In the genomic region with DNA sequence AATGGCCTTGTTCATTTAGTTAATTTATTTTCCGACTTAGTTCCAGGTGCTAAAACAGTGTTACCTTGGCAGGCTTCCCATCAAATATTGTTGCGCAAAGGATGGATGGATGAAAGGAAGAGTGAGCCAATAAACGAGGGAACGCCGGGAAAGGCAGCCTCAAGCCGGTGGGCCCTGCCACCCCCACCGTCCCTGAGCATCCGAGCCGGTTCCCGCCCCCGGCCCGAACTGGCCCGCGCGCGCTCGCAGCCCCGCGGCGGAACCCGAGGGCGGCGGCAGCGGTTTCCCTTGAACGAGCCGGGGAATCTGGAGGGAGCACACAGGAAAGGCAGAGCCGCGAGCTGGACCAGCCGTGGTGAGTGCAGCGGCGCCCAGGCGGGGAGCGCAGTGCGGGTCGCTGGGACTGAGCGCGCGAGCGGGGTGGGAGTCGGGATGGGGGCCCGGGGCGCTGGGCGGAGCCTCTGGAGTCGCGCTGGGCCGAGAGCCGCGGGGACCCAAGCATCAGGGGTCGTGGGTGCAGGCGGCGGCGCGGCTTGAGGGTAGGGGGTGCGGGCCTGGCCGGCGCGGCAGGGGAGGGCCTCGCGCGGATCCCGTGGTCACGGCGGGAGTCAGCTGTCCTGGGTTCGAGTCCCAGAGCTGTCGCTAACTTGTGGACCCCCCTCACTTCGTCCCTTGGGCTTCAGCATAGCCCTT, we compare ENCODE assay signal across 1 cellular context.
A peak's percentile ranks its signal among the peaks of the same experiment; 100 is the strongest.
TF ChIP-seq lines count a peak whose summit lies in the region.

A gene with protein sequence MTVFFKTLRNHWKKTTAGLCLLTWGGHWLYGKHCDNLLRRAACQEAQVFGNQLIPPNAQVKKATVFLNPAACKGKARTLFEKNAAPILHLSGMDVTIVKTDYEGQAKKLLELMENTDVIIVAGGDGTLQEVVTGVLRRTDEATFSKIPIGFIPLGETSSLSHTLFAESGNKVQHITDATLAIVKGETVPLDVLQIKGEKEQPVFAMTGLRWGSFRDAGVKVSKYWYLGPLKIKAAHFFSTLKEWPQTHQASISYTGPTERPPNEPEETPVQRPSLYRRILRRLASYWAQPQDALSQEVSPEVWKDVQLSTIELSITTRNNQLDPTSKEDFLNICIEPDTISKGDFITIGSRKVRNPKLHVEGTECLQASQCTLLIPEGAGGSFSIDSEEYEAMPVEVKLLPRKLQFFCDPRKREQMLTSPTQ (plus strand): TSS at position 331 of the 693 bp plus-strand sequence. CDS start 4,057 bp downstream, outside the sequence.

TF ChIP-seq in K562, 482 proteins besides CTCF, POLR2A, EP300 and RAD21 (continued from another document and continues in another):
- TF ChIP-seq, protein P1, sequence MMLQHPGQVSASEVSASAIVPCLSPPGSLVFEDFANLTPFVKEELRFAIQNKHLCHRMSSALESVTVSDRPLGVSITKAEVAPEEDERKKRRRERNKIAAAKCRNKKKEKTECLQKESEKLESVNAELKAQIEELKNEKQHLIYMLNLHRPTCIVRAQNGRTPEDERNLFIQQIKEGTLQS (IDR thresholded peaks at IDR 0.05): no peak
- TF ChIP-seq, protein P1 (CRISPR knock-in tag; conservative IDR thresholded peaks at IDR 0.05): peak; percentile 93
- no peak for TF ChIP-seq HMG20B (CRISPR knock-in tag; IDR thresholded peaks at IDR 0.05)
- no peak for TF ChIP-seq ZNF583 (CRISPR knock-in tag; IDR thresholded peaks at IDR 0.05)
- TF ChIP-seq ZNF133 (CRISPR knock-in tag; IDR thresholded peaks at IDR 0.05): no peak
- peak; percentile 32; the same call in 1 of the 2 replicates for TF ChIP-seq FOXM1 (IDR thresholded peaks at IDR 0.05; ENCODE audit: low read depth)
- TF ChIP-seq FOXM1 (CRISPR knock-in tag; IDR thresholded peaks at IDR 0.05; ENCODE audit: low read depth): peak; percentile 96
- TF ChIP-seq, protein P2, sequence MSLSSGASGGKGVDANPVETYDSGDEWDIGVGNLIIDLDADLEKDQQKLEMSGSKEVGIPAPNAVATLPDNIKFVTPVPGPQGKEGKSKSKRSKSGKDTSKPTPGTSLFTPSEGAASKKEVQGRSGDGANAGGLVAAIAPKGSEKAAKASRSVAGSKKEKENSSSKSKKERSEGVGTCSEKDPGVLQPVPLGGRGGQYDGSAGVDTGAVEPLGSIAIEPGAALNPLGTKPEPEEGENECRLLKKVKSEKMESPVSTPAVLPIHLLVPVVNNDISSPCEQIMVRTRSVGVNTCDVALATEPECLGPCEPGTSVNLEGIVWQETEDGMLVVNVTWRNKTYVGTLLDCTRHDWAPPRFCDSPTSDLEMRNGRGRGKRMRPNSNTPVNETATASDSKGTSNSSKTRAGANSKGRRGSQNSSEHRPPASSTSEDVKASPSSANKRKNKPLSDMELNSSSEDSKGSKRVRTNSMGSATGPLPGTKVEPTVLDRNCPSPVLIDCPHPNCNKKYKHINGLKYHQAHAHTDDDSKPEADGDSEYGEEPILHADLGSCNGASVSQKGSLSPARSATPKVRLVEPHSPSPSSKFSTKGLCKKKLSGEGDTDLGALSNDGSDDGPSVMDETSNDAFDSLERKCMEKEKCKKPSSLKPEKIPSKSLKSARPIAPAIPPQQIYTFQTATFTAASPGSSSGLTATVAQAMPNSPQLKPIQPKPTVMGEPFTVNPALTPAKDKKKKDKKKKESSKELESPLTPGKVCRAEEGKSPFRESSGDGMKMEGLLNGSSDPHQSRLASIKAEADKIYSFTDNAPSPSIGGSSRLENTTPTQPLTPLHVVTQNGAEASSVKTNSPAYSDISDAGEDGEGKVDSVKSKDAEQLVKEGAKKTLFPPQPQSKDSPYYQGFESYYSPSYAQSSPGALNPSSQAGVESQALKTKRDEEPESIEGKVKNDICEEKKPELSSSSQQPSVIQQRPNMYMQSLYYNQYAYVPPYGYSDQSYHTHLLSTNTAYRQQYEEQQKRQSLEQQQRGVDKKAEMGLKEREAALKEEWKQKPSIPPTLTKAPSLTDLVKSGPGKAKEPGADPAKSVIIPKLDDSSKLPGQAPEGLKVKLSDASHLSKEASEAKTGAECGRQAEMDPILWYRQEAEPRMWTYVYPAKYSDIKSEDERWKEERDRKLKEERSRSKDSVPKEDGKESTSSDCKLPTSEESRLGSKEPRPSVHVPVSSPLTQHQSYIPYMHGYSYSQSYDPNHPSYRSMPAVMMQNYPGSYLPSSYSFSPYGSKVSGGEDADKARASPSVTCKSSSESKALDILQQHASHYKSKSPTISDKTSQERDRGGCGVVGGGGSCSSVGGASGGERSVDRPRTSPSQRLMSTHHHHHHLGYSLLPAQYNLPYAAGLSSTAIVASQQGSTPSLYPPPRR (CRISPR knock-in tag; IDR thresholded peaks at IDR 0.05; ENCODE audit: borderline replicate concordance): 0 out of 2 replicates have a peak, but pooled peaks have one; percentile 78
- TF ChIP-seq ZC3H11A (IDR thresholded peaks at IDR 0.05; ENCODE audit: low read depth, low read length): peak; percentile 94
- TF ChIP-seq CEBPG (CRISPR knock-in tag; IDR thresholded peaks at IDR 0.05): peak; percentile 68; the same call in 1 of the 2 replicates
- TF ChIP-seq CEBPG (tag; conservative IDR thresholded peaks at IDR 0.05 in 1 of 2, IDR thresholded peaks at IDR 0.05 in 1 of 2): peak; percentile 70 to 99; a peak in 3 of 4 replicates
- TF ChIP-seq BRD4 (IDR thresholded peaks at IDR 0.05): peak; percentile 88; the same call in 1 of the 2 replicates
- TF ChIP-seq ZNF3 (CRISPR knock-in tag; IDR thresholded peaks at IDR 0.05): no peak
- peak; percentile 87; the same call in 1 of the 2 replicates for TF ChIP-seq ZNF830 (CRISPR knock-in tag; IDR thresholded peaks at IDR 0.05)
- TF ChIP-seq RB1 (IDR thresholded peaks at IDR 0.05; ENCODE audit: low read depth): peak; percentile 99
- peak in 1 of 2 experiments; percentile 20; a peak in 1 of 4 replicates for TF ChIP-seq CSDE1 (IDR thresholded peaks at IDR 0.05)
- TF ChIP-seq, protein P3, sequence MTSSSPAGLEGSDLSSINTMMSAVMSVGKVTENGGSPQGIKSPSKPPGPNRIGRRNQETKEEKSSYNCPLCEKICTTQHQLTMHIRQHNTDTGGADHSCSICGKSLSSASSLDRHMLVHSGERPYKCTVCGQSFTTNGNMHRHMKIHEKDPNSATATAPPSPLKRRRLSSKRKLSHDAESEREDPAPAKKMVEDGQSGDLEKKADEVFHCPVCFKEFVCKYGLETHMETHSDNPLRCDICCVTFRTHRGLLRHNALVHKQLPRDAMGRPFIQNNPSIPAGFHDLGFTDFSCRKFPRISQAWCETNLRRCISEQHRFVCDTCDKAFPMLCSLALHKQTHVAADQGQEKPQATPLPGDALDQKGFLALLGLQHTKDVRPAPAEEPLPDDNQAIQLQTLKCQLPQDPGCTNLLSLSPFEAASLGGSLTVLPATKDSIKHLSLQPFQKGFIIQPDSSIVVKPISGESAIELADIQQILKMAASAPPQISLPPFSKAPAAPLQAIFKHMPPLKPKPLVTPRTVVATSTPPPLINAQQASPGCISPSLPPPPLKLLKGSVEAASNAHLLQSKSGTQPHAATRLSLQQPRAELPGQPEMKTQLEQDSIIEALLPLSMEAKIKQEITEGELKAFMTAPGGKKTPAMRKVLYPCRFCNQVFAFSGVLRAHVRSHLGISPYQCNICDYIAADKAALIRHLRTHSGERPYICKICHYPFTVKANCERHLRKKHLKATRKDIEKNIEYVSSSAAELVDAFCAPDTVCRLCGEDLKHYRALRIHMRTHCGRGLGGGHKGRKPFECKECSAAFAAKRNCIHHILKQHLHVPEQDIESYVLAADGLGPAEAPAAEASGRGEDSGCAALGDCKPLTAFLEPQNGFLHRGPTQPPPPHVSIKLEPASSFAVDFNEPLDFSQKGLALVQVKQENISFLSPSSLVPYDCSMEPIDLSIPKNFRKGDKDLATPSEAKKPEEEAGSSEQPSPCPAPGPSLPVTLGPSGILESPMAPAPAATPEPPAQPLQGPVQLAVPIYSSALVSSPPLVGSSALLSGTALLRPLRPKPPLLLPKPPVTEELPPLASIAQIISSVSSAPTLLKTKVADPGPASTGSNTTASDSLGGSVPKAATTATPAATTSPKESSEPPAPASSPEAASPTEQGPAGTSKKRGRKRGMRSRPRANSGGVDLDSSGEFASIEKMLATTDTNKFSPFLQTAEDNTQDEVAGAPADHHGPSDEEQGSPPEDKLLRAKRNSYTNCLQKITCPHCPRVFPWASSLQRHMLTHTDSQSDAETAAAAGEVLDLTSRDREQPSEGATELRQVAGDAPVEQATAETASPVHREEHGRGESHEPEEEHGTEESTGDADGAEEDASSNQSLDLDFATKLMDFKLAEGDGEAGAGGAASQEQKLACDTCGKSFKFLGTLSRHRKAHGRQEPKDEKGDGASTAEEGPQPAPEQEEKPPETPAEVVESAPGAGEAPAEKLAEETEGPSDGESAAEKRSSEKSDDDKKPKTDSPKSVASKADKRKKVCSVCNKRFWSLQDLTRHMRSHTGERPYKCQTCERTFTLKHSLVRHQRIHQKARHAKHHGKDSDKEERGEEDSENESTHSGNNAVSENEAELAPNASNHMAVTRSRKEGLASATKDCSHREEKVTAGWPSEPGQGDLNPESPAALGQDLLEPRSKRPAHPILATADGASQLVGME (CRISPR knock-in tag; IDR thresholded peaks at IDR 0.05): peak; percentile 67; the same call in 1 of the 2 replicates
- TF ChIP-seq TFAM (CRISPR knock-in tag; conservative IDR thresholded peaks at IDR 0.05): no peak
- TF ChIP-seq GTF2A2 (tag; IDR thresholded peaks at IDR 0.05): peak; percentile 89
- TF ChIP-seq TAF15 (IDR thresholded peaks at IDR 0.05; ENCODE audit: low read depth, low read length): no peak
- peak; percentile 99 for TF ChIP-seq RBBP5 (IDR thresholded peaks at IDR 0.05; ENCODE audit: borderline replicate concordance, insufficient read depth, low read length, poor library complexity, severe bottlenecking)
- peak in 1 of 2 experiments; percentile 90; a peak in 1 of 4 replicates for TF ChIP-seq TEAD1 (CRISPR knock-in tag; IDR thresholded peaks at IDR 0.05)
- TF ChIP-seq SMARCE1 (IDR thresholded peaks at IDR 0.05): no peak
- peak; percentile 99 for TF ChIP-seq KDM5B (IDR thresholded peaks at IDR 0.05; ENCODE audit: insufficient replicate concordance, low read depth, low read length)
- TF ChIP-seq MED1 (CRISPR knock-in tag; IDR thresholded peaks at IDR 0.05; ENCODE audit: borderline replicate concordance): no peak
- peak; percentile 79; the same call in 1 of the 2 replicates for TF ChIP-seq LCOR (CRISPR knock-in tag; IDR thresholded peaks at IDR 0.05)
- TF ChIP-seq, protein P4, sequence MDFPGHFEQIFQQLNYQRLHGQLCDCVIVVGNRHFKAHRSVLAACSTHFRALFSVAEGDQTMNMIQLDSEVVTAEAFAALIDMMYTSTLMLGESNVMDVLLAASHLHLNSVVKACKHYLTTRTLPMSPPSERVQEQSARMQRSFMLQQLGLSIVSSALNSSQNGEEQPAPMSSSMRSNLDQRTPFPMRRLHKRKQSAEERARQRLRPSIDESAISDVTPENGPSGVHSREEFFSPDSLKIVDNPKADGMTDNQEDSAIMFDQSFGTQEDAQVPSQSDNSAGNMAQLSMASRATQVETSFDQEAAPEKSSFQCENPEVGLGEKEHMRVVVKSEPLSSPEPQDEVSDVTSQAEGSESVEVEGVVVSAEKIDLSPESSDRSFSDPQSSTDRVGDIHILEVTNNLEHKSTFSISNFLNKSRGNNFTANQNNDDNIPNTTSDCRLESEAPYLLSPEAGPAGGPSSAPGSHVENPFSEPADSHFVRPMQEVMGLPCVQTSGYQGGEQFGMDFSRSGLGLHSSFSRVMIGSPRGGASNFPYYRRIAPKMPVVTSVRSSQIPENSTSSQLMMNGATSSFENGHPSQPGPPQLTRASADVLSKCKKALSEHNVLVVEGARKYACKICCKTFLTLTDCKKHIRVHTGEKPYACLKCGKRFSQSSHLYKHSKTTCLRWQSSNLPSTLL (IDR thresholded peaks at IDR 0.05): no peak
- TF ChIP-seq ZBTB1 (CRISPR knock-in tag; IDR thresholded peaks at IDR 0.05; ENCODE audit: borderline replicate concordance, low read depth): peak; percentile 84
